In the genomic region with DNA sequence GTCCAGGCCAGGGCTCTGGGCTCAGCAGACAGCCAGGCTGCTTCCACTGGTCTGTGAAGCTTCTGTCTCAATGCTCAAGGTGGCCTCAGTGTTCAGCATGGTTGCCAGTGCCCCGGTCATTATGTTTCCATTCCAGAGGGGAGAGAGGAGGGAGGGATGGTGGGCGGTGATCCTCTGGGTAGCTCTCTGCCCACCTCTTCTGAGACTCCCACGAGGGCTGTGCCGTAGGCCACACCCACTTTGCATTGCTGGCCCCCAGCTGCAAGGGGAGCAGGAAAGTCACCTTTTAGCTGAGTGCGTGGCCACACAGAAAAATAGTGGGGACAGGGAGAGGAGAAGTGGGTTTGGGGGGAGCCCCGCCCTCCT, we compare ENCODE assay signal across 8 cellular contexts. TPM values are rescaled to one million over a fixed set of nuclear protein-coding genes. Genes with fewer than 3 reads are reported as not detected.
DNase-seq lines count a peak whose midpoint lies in the region; ATAC-seq, FAIRE-seq and TF ChIP-seq lines count a peak whose summit lies in the region.

No MANE protein-coding gene starts in this region.

- in situ Hi-C loops in T47D (cut with HindIII; ENCODE audit: low pct_unique_long_range_greater_than_20kb, low sequenced_read_pairs) = no loop called here

- peak overlapping the region; percentile 94 to 98 (median 95) for H3K27ac ChIP-seq in right lobe of liver

- WGBS in right lobe of liver (ENCODE audit: insufficient coverage, low coverage, low lambda C conversion rate, missing lambda C conversion rate) = 4% methylated on average over 5 of the region's 6 CpGs

- no peaks in the 10 kb centered on the region for H3K36me3 ChIP-seq in right lobe of liver

- H3K4me1 ChIP-seq in right lobe of liver = peaks cover 0 to 22% (median 10%) of the 10 kb centered on the region in 4 donors

- H3K27me3 ChIP-seq in right lobe of liver = no peaks in the 10 kb centered on the region

- peaks cover 2% of the 10 kb centered on the region for H3K36me3 Mint-ChIP-seq in activated naive CD4-positive, alpha-beta T cell treated with anti-CD3 and anti-CD28 coated beads, Interleukin-2, amount 50 U/mL, for 24 hours

- H3K27me3 Mint-ChIP-seq in activated naive CD4-positive, alpha-beta T cell treated with anti-CD3 and anti-CD28 coated beads, Interleukin-2, amount 50 U/mL, for 24 hours = no peaks in the 10 kb centered on the region

- peak overlapping the region; percentile 89 for H3K4me3 Mint-ChIP-seq in activated naive CD4-positive, alpha-beta T cell treated with anti-CD3 and anti-CD28 coated beads, Interleukin-2, amount 50 U/mL, for 24 hours

- no peak for TF ChIP-seq POLR2A in right lobe of liver (IDR thresholded peaks at IDR 0.05)

- peak; percentile 68 for FAIRE-seq in urothelium cell line (lab: Jason Lieb, UNC)

- intact Hi-C loops in right lobe of liver (cut with DNase I) = no loop called here

- no peak for TF ChIP-seq CTCF in right lobe of liver (IDR thresholded peaks at IDR 0.05)

- peaks cover 63% of the 10 kb centered on the region for H3K4me1 Mint-ChIP-seq in activated naive CD4-positive, alpha-beta T cell treated with anti-CD3 and anti-CD28 coated beads, Interleukin-2, amount 50 U/mL, for 24 hours

- H3K9me3 ChIP-seq in right lobe of liver = no peaks in the 10 kb centered on the region

- no peak for DNase-seq in activated naive CD4-positive, alpha-beta T cell (lab: John Stamatoyannopoulos, UW)
- peak; percentile 16 for DNase-seq in HT-29 (ENCODE audit: low spot score)
- peak; percentile 37 to 49 for DNase-seq in T47D (ENCODE audit: low read depth in 1 of 2, low spot score in 1 of 2)
- no peak for DNase-seq in right lobe of liver
- DNase-seq in urothelium cell line (ENCODE audit: low spot score) = no peak
- DNase-seq in NCI-H2081 (lab: John Stamatoyannopoulos, UW) = no peak
- no peak for DNase-seq in NCI-H1930 (lab: John Stamatoyannopoulos, UW)

- H3K4me3 ChIP-seq in right lobe of liver = peak overlapping the region; percentile 53 to 67 (median 62)

- ATAC-seq in right lobe of liver = peak in 1 of 4 donors; percentile 13

- no peaks in the 10 kb centered on the region for H3K9me3 Mint-ChIP-seq in activated naive CD4-positive, alpha-beta T cell treated with anti-CD3 and anti-CD28 coated beads, Interleukin-2, amount 50 U/mL, for 24 hours

- peak overlapping the region; percentile 51 for H3K27ac Mint-ChIP-seq in activated naive CD4-positive, alpha-beta T cell treated with anti-CD3 and anti-CD28 coated beads, Interleukin-2, amount 50 U/mL, for 24 hours

RNA-seq across cellular contexts. Expression of a gene that starts 42.5 kb away (rescaled TPM):
- total RNA-seq in HT-29 (2014; rRNA removed; shearing (Covaris generic)) = 40.7 and 63.4 TPM in 2 replicates
- total RNA-seq in right lobe of liver = 1 to 10 TPM; 3.8 to 8.4 (median 6.9) TPM

RNA-seq across cellular contexts. Expression of a gene that starts 50.8 kb away (rescaled TPM):
- 74.5 and 81.3 TPM in 2 replicates for total RNA-seq in HT-29 (2014; rRNA removed; shearing (Covaris generic))
- total RNA-seq in right lobe of liver = 10 to 100 TPM in 5 of 6 experiments, 1 to 10 TPM in 1; 9.7 to 23.6 (median 14.2) TPM

Comparison
In these comparisons a context has a peak if more than half of its experiments do, and no peak if none do; other contexts are left out.
1. DNase-seq: peak in HT-29 (single experiment) and T47D (2 of 2); none in activated naive CD4-positive, alpha-beta T cell (0 of 4), right lobe of liver (0 of 3), urothelium cell line (single experiment), NCI-H2081 (0 of 2) and NCI-H1930 (0 of 2).